In genomic region chr5:41004931-41005330, GRCh38 we compare ENCODE assay signal across 9 cellular contexts.
"Had no signal": no experiment of that assay in that cellular context is flagged by ENCODE, and none has a peak within 500 bp of the region (broad histone marks: within the 10 kb centered on the region; RNA-seq: fewer than 3 reads in every experiment).

No MANE protein-coding gene starts in this region.

- FAIRE-seq: H1, H54, HepG2, K562 had no signal

- DNase-seq: GM23248, H9, HCEC 1CT, Kasumi-1, KG1 had no signal

- H3K4me3 ChIP-seq: GM23248, K562 had no signal

- ATAC-seq: HepG2, K562 had no signal

- H3K27ac ChIP-seq: GM23248 had no signal
